9 cellular contexts compared by ENCODE assay signal in genomic region chr15:43852607-43853006, GRCh38. TPM values are rescaled to one million over a fixed set of nuclear protein-coding genes. Genes with fewer than 3 reads are reported as not detected.
"Had no signal": no experiment of that assay in that cellular context is flagged by ENCODE, and none has a peak within 500 bp of the region (broad histone marks: within the 10 kb centered on the region; RNA-seq: fewer than 3 reads in every experiment).

No MANE protein-coding gene starts in this region.

- H3K27ac Mint-ChIP-seq: IgD-negative memory B cell had no signal

- ATAC-seq: HepG2 had no signal

- H3K4me2 ChIP-seq: KMS-11 had no signal

- H3K4me3 Mint-ChIP-seq: IgD-negative memory B cell had no signal

- H3K27me3 Mint-ChIP-seq: IgD-negative memory B cell had no signal

- H3K27ac ChIP-seq: HL-60, KMS-11 had no signal

- H3K9me3 Mint-ChIP-seq: IgD-negative memory B cell had no signal

- H3K9ac ChIP-seq: KMS-11 had no signal

- FAIRE-seq: HepG2, HTR-8/SVneo had no signal

- DNase-seq: IMR-90, KBM-7, KG1 had no signal

- H3K4me1 Mint-ChIP-seq: IgD-negative memory B cell had no signal

RNA-seq across cellular contexts. Expression of gene SERINC4, which starts 52.6 kb away (rescaled TPM):
- total RNA-seq: HepG2, HT-29 had no signal
- polyA plus RNA-seq: HepG2 had no signal
